In the genomic region with DNA sequence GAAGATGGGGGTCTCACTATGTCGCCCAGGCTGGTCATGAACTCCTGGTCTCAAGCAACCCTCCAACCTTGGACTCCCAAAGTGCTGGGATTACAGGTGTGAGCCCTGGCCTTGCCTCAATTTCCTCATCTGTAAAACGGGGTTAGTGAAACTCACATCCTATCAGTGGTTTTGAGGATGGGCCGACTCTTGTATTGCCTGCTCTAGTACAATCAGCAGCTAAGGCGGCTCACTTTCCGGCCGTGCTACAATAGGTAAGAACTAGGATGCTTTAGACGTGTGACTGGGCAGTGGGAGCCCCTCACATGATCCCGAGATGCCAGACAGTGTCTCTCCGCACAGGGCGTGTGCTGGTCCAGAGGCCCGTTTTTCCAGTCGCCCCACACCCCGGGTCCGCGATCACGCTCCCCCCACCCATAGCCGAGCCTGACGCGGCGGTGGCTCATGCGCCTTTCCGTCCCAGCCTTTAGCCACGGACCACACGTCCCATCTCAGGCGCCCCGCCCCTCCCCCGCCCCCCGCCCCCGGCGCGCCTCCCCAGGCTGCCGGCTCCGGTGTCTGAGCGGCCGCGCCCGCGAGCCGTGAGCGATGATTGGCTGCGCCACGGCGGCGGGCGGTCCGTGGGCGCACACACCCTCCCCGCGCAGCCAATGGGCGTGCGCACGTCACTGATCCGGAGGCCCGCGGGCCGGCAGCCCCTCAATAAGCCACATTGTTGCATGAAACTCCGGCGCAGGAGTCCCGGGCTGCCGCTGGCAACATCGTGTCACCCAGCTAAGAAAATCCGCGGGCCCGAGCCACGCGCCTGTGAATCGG, we compare ENCODE assay signal across 8 cellular contexts. TPM values are rescaled to one million over a fixed set of nuclear protein-coding genes. Genes with fewer than 3 reads are reported as not detected.
A peak's percentile ranks its signal among the peaks of the same experiment; 100 is the strongest.
DNase-seq lines count a peak whose midpoint lies in the region; ATAC-seq and TF ChIP-seq lines count a peak whose summit lies in the region.

TSS of gene HK2 (plus strand) at position 710 of the 816 bp plus-strand sequence. CDS start 454 bp downstream, outside the sequence.

- no peaks in the 10 kb centered on the region for H3K36me3 ChIP-seq in right lobe of liver

- 15% methylated on average over 13 of the region's 67 CpGs for WGBS in right lobe of liver (ENCODE audit: insufficient coverage, low coverage, low lambda C conversion rate, missing lambda C conversion rate)

- peak within 1 kb of the TSS; percentile 94 for H3K27ac Mint-ChIP-seq in activated CD4-positive, alpha-beta T cell treated with anti-CD3 and anti-CD28 coated beads, Interleukin-2, amount 10 ng/mL, durations not matched to agents 7 days and 5 days
- peak within 1 kb of the TSS; percentile 89 for H3K27ac Mint-ChIP-seq in dendritic cell treated with granulocyte-macrophage colony-stimulating factor and Interleukin-4, amounts not matched to agents 40 ng/mL and 50 ng/mL, for 4 days

- intact Hi-C loops in dendritic cell treated with granulocyte-macrophage colony-stimulating factor and Interleukin-4, amounts not matched to agents 40 ng/mL and 50 ng/mL, for 4 days (cut with micrococcal nuclease) = no loop called here
- intact Hi-C loops in right lobe of liver (cut with DNase I) = no loop called here

- TF ChIP-seq POLR2A in right lobe of liver (IDR thresholded peaks at IDR 0.05) = no peak

- peaks cover 0 to 13% of the 10 kb centered on the region in 2 donors for H3K27me3 ChIP-seq in right lobe of liver

- POLR2A ChIA-PET in activated CD4-positive, alpha-beta T cell treated with anti-CD3 and anti-CD28 coated beads, Interleukin-2, amount 10 ng/mL, durations not matched to agents 7 days and 5 days (lab: Charles Lee) = no interaction called here

- CTCF ChIA-PET in activated CD4-positive, alpha-beta T cell treated with anti-CD3 and anti-CD28 coated beads, Interleukin-2, amount 10 ng/mL, durations not matched to agents 7 days and 5 days (lab: Charles Lee) = interaction anchor here (0.6 to 2.3 kb wide), 3 partner anchors 11 to 121 kb away, joined by 3 to 12 read pairs (median 8); no protein-coding TSS in a partner anchor

- H3K4me3 ChIP-seq in right lobe of liver = peak within 1 kb of the TSS; percentile 41 to 58 (median 53)

- TF ChIP-seq CTCF in AG09319 (IDR thresholded peaks at IDR 0.05; ENCODE audit: low read depth, low read length) (no peak), right lobe of liver (IDR thresholded peaks at IDR 0.05) (no peak)

- no peaks in the 10 kb centered on the region for H3K9me3 ChIP-seq in right lobe of liver

- peaks cover 5% of the 10 kb centered on the region for H3K36me3 Mint-ChIP-seq in activated CD4-positive, alpha-beta T cell treated with anti-CD3 and anti-CD28 coated beads, Interleukin-2, amount 10 ng/mL, durations not matched to agents 7 days and 5 days (ENCODE audit: low read depth)
- H3K36me3 Mint-ChIP-seq in dendritic cell treated with granulocyte-macrophage colony-stimulating factor and Interleukin-4, amounts not matched to agents 40 ng/mL and 50 ng/mL, for 4 days (ENCODE audit: low read depth) = peaks cover 27% of the 10 kb centered on the region

- no peaks in the 10 kb centered on the region for H3K27me3 Mint-ChIP-seq in activated CD4-positive, alpha-beta T cell treated with anti-CD3 and anti-CD28 coated beads, Interleukin-2, amount 10 ng/mL, durations not matched to agents 7 days and 5 days
- no peaks in the 10 kb centered on the region for H3K27me3 Mint-ChIP-seq in dendritic cell treated with granulocyte-macrophage colony-stimulating factor and Interleukin-4, amounts not matched to agents 40 ng/mL and 50 ng/mL, for 4 days

- no peaks in the 10 kb centered on the region for H3K9me3 Mint-ChIP-seq in activated CD4-positive, alpha-beta T cell treated with anti-CD3 and anti-CD28 coated beads, Interleukin-2, amount 10 ng/mL, durations not matched to agents 7 days and 5 days
- no peaks in the 10 kb centered on the region for H3K9me3 Mint-ChIP-seq in dendritic cell treated with granulocyte-macrophage colony-stimulating factor and Interleukin-4, amounts not matched to agents 40 ng/mL and 50 ng/mL, for 4 days

- H3K4me1 Mint-ChIP-seq in activated CD4-positive, alpha-beta T cell treated with anti-CD3 and anti-CD28 coated beads, Interleukin-2, amount 10 ng/mL, durations not matched to agents 7 days and 5 days = peaks cover 47% of the 10 kb centered on the region
- peaks cover 58% of the 10 kb centered on the region for H3K4me1 Mint-ChIP-seq in dendritic cell treated with granulocyte-macrophage colony-stimulating factor and Interleukin-4, amounts not matched to agents 40 ng/mL and 50 ng/mL, for 4 days (ENCODE audit: low read depth)

- ATAC-seq in GM18870 (IDR thresholded peaks at IDR 0.05; ENCODE audit: unreplicated experiment) (peak; percentile 38), HG03103 (IDR thresholded peaks at IDR 0.05; ENCODE audit: low read depth, unreplicated experiment) (peak; percentile 78), right lobe of liver (peak; percentile 83 to 89 (median 85))

- peak within 1 kb of the TSS; percentile 93 for H3K4me3 Mint-ChIP-seq in activated CD4-positive, alpha-beta T cell treated with anti-CD3 and anti-CD28 coated beads, Interleukin-2, amount 10 ng/mL, durations not matched to agents 7 days and 5 days
- H3K4me3 Mint-ChIP-seq in dendritic cell treated with granulocyte-macrophage colony-stimulating factor and Interleukin-4, amounts not matched to agents 40 ng/mL and 50 ng/mL, for 4 days = peak within 1 kb of the TSS; percentile 91

- peaks cover 0 to 13% (median 4%) of the 10 kb centered on the region in 4 donors for H3K4me1 ChIP-seq in right lobe of liver

- peak within 1 kb of the TSS in 2 of 3 donors; percentile 33 to 78 for H3K27ac ChIP-seq in right lobe of liver

- DNase-seq in AG09319 (ENCODE audit: extremely low read depth, low read depth) = peak; percentile 74
- DNase-seq in NCI-H510A (lab: John Stamatoyannopoulos, UW) = peak; percentile 70
- peak; percentile 84 for DNase-seq in activated CD4-positive, alpha-beta T cell treated with anti-CD3 and anti-CD28 coated beads, Interleukin-2, amount 10 ng/mL, durations not matched to agents 7 days and 5 days
- peak; percentile 71 to 83 (median 82) for DNase-seq in right lobe of liver
- DNase-seq in stimulated activated CD4-positive, alpha-beta T cell treated with anti-CD3 and anti-CD28 coated beads, Interleukin-4, amount 100 ng/mL, for 48 hours (ENCODE audit: low read depth in 2 of 2) = peak; percentile 70 to 79

RNA-seq across cellular contexts. Expression of gene HK2, which starts in this region (rescaled TPM):
- total RNA-seq in activated CD4-positive, alpha-beta T cell treated with anti-CD3 and anti-CD28 coated beads, Interleukin-2, amount 10 ng/mL, durations not matched to agents 7 days and 5 days = 10 to 100 TPM; 27.8 to 29.6 TPM
- 10 to 100 TPM in 1 of 6 experiments, 1 to 10 TPM in 1, under 1 TPM in 4; 0.48 to 23.0 (median 0.87) TPM for total RNA-seq in right lobe of liver

Comparison
In these comparisons a context has a peak if more than half of its experiments do, and no peak if none do; other contexts are left out.
1. Peak in every context shown above with its lines: DNase-seq, ATAC-seq, H3K4me3 ChIP-seq and H3K27ac ChIP-seq.